ENCODE assay signal across 1 cellular context in genomic region chr22:18148508-18148965, GRCh38.
TF ChIP-seq lines count a peak whose summit lies in the region.

No MANE protein-coding gene starts in this region.

TF ChIP-seq in HepG2, 621 proteins besides CTCF, POLR2A, EP300 and RAD21 (continued from another document and continues in another):
- TF ChIP-seq FOXA1 (IDR thresholded peaks at IDR 0.05): peak; percentile 85
- peak; percentile 100 for TF ChIP-seq FOXA1 (CRISPR knock-in tag; IDR thresholded peaks at IDR 0.05)
- peak; percentile 94 for TF ChIP-seq ERF (CRISPR knock-in tag; IDR thresholded peaks at IDR 0.05)
- TF ChIP-seq BCL3 (CRISPR knock-in tag; IDR thresholded peaks at IDR 0.05): no peak; the same call in 1 of the 2 replicates
- TF ChIP-seq CENPBD1 (CRISPR knock-in tag; IDR thresholded peaks at IDR 0.05; ENCODE audit: borderline replicate concordance, low read depth): no peak
- TF ChIP-seq KDM6A (CRISPR knock-in tag; IDR thresholded peaks at IDR 0.05; ENCODE audit: low read depth): peak; percentile 96
- TF ChIP-seq ZNF746 (CRISPR knock-in tag; IDR thresholded peaks at IDR 0.05): peak; percentile 33; the same call in 1 of the 2 replicates
- TF ChIP-seq ZNF615 (CRISPR knock-in tag; IDR thresholded peaks at IDR 0.05; ENCODE audit: borderline replicate concordance): 0 out of 2 replicates have a peak, but pooled peaks have one; percentile 80
- TF ChIP-seq TOPORS (CRISPR knock-in tag; IDR thresholded peaks at IDR 0.05): no peak
- TF ChIP-seq UBTF (CRISPR knock-in tag; IDR thresholded peaks at IDR 0.05): peak; percentile 69
- no peak for TF ChIP-seq ZNF768 (CRISPR knock-in tag; IDR thresholded peaks at IDR 0.05)
- TF ChIP-seq ZNF75D (CRISPR knock-in tag; IDR thresholded peaks at IDR 0.05; ENCODE audit: borderline replicate concordance): no peak
- no peak for TF ChIP-seq ZFAT (CRISPR knock-in tag; conservative IDR thresholded peaks at IDR 0.05)
- no peak for TF ChIP-seq ZNF530 (CRISPR knock-in tag; IDR thresholded peaks at IDR 0.05; ENCODE audit: low read depth)
- 0 out of 2 replicates have a peak, but pooled peaks have one; percentile 62 for TF ChIP-seq ZFP36L1 (CRISPR knock-in tag; IDR thresholded peaks at IDR 0.05)
- TF ChIP-seq FOXM1 (CRISPR knock-in tag; IDR thresholded peaks at IDR 0.05): no peak
- TF ChIP-seq STAG1 (CRISPR knock-in tag; IDR thresholded peaks at IDR 0.05): peak; percentile 18; the same call in 1 of the 2 replicates
- TF ChIP-seq ZNF597 (CRISPR knock-in tag; IDR thresholded peaks at IDR 0.05): no peak
- peak; percentile 82; the same call in 1 of the 2 replicates for TF ChIP-seq ZFP1 (CRISPR knock-in tag; IDR thresholded peaks at IDR 0.05)
- no peak for TF ChIP-seq ZNF20 (CRISPR knock-in tag; IDR thresholded peaks at IDR 0.05)
- peak; percentile 20; the same call in 1 of the 2 replicates for TF ChIP-seq JUN (CRISPR knock-in tag; IDR thresholded peaks at IDR 0.05)
- no peak for TF ChIP-seq NR3C1 (CRISPR knock-in tag; IDR thresholded peaks at IDR 0.05)
- TF ChIP-seq ZGPAT (CRISPR knock-in tag; IDR thresholded peaks at IDR 0.05): peak; percentile 93
- no peak for TF ChIP-seq RAD51 (IDR thresholded peaks at IDR 0.05; ENCODE audit: borderline replicate concordance)
- TF ChIP-seq ZNF329 (CRISPR knock-in tag; IDR thresholded peaks at IDR 0.05; ENCODE audit: low read depth): no peak
- peak; percentile 71; the same call in 1 of the 2 replicates for TF ChIP-seq KDM4B (CRISPR knock-in tag; IDR thresholded peaks at IDR 0.05)
- no peak for TF ChIP-seq ZNF367 (CRISPR knock-in tag; IDR thresholded peaks at IDR 0.05; ENCODE audit: borderline replicate concordance)
- TF ChIP-seq AGO1 (IDR thresholded peaks at IDR 0.05; ENCODE audit: low read depth, low read length, poor library complexity, severe bottlenecking): no peak
- 0 out of 2 replicates have a peak, but pooled peaks have one; percentile 57 for TF ChIP-seq XBP1 (CRISPR knock-in tag; IDR thresholded peaks at IDR 0.05)
- TF ChIP-seq IKZF4 (CRISPR knock-in tag; IDR thresholded peaks at IDR 0.05; ENCODE audit: borderline replicate concordance, low read depth, not compliant biosample characterization): no peak
- peak; percentile 69; the same call in 1 of the 2 replicates for TF ChIP-seq ZNF160 (CRISPR knock-in tag; IDR thresholded peaks at IDR 0.05)
- no peak for TF ChIP-seq ZBTB1 (CRISPR knock-in tag; IDR thresholded peaks at IDR 0.05; ENCODE audit: borderline replicate concordance)
- TF ChIP-seq ZBTB44 (CRISPR knock-in tag; IDR thresholded peaks at IDR 0.05): no peak
- TF ChIP-seq ZNF780A (CRISPR knock-in tag; IDR thresholded peaks at IDR 0.05): peak; percentile 87; the same call in 1 of the 2 replicates
- no peak for TF ChIP-seq ZNF839 (CRISPR knock-in tag; IDR thresholded peaks at IDR 0.05; ENCODE audit: borderline replicate concordance)
- peak; percentile 94 for TF ChIP-seq POLR2G (IDR thresholded peaks at IDR 0.05; ENCODE audit: low read depth, low read length)
- no peak for TF ChIP-seq SRY (CRISPR knock-in tag; IDR thresholded peaks at IDR 0.05)
- TF ChIP-seq ZNF317 (CRISPR knock-in tag; IDR thresholded peaks at IDR 0.05): 0 out of 2 replicates have a peak, but pooled peaks have one; percentile 47
- peak; percentile 96 for TF ChIP-seq MYC (CRISPR knock-in tag; IDR thresholded peaks at IDR 0.05; ENCODE audit: borderline replicate concordance)
- peak; percentile 84 for TF ChIP-seq TBX2 (CRISPR knock-in tag; IDR thresholded peaks at IDR 0.05; ENCODE audit: borderline replicate concordance)
- no peak; the same call in 1 of the 2 replicates for TF ChIP-seq KDM5A (IDR thresholded peaks at IDR 0.05; ENCODE audit: borderline replicate concordance, low read length)
- peak; percentile 94; the same call in 1 of the 2 replicates for TF ChIP-seq ZNF792 (CRISPR knock-in tag; IDR thresholded peaks at IDR 0.05)
- TF ChIP-seq POLR2AphosphoS5 (IDR thresholded peaks at IDR 0.05; ENCODE audit: low read depth, low read length): peak; percentile 99
- TF ChIP-seq ZNF234 (CRISPR knock-in tag; conservative IDR thresholded peaks at IDR 0.05): no peak
- no peak for TF ChIP-seq NCOA1 (CRISPR knock-in tag; IDR thresholded peaks at IDR 0.05)
- TF ChIP-seq U2AF2 (IDR thresholded peaks at IDR 0.05; ENCODE audit: low read depth, low read length): no peak
- 0 out of 2 replicates have a peak, but pooled peaks have one; percentile 28 for TF ChIP-seq ELF1 (CRISPR knock-in tag; IDR thresholded peaks at IDR 0.05)
- TF ChIP-seq GPBP1L1 (CRISPR knock-in tag; IDR thresholded peaks at IDR 0.05): no peak
- TF ChIP-seq BATF2 (CRISPR knock-in tag; IDR thresholded peaks at IDR 0.05): peak; percentile 63; the same call in 1 of the 2 replicates
- no peak for TF ChIP-seq DZIP1 (CRISPR knock-in tag; IDR thresholded peaks at IDR 0.05)
- TF ChIP-seq RORA (CRISPR knock-in tag; IDR thresholded peaks at IDR 0.05): no peak
- TF ChIP-seq SMYD3 (CRISPR knock-in tag; IDR thresholded peaks at IDR 0.05): peak; percentile 89; the same call in 1 of the 2 replicates
- TF ChIP-seq HDAC1 (CRISPR knock-in tag; IDR thresholded peaks at IDR 0.05): peak; percentile 95
- TF ChIP-seq ZNF235 (CRISPR knock-in tag; IDR thresholded peaks at IDR 0.05; ENCODE audit: borderline replicate concordance): no peak
- 0 out of 2 replicates have a peak, but pooled peaks have one; percentile 61 for TF ChIP-seq ZNF33A (CRISPR knock-in tag; IDR thresholded peaks at IDR 0.05; ENCODE audit: borderline replicate concordance)
